ENCODE assay signal across 1 cellular context in genomic region chrX:330726-331144, GRCh38.
A peak's percentile ranks its signal among the peaks of the same experiment; 100 is the strongest.
TF ChIP-seq lines count a peak whose summit lies in the region.

No MANE protein-coding gene starts in this region.

TF ChIP-seq in K562, 482 proteins besides CTCF, POLR2A, EP300 and RAD21:
- no peak for TF ChIP-seq CBX1 (IDR thresholded peaks at IDR 0.05; ENCODE audit: low read depth)
- TF ChIP-seq ZNF23 (CRISPR knock-in tag; IDR thresholded peaks at IDR 0.05): no peak
- peak; percentile 52; the same call in 1 of the 2 replicates for TF ChIP-seq POLR2G (IDR thresholded peaks at IDR 0.05; ENCODE audit: low read depth, low read length)
TF ChIP-seq in K562: peak in this region for 1.
